Comparison of ENCODE assay signal across 1 cellular context in genomic region chr1:32954183-32954582, GRCh38.
TF ChIP-seq lines count a peak whose summit lies in the region.

No MANE protein-coding gene starts in this region.

TF ChIP-seq in endothelial cell of umbilical vein, 7 proteins besides CTCF, POLR2A, EP300 and RAD21:
- no peak for TF ChIP-seq FOS (IDR thresholded peaks at IDR 0.05; ENCODE audit: borderline replicate concordance, insufficient read depth, low read length)
- no peak for TF ChIP-seq MYC (IDR thresholded peaks at IDR 0.05; ENCODE audit: low read depth, low read length)
- no peak for TF ChIP-seq JUN (IDR thresholded peaks at IDR 0.05; ENCODE audit: borderline replicate concordance, insufficient read depth, insufficient read length, low read depth)
- no peak for TF ChIP-seq EZH2 (IDR thresholded peaks at IDR 0.05; ENCODE audit: borderline replicate concordance, low read depth, low read length, severe bottlenecking)
- TF ChIP-seq, protein P1, sequence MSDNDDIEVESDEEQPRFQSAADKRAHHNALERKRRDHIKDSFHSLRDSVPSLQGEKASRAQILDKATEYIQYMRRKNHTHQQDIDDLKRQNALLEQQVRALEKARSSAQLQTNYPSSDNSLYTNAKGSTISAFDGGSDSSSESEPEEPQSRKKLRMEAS (IDR thresholded peaks at IDR 0.05; ENCODE audit: insufficient read depth, insufficient read length): no peak
- TF ChIP-seq POLR2AphosphoS5 (IDR thresholded peaks at IDR 0.05; ENCODE audit: insufficient read depth, low read depth, low read length): no peak
- no peak for TF ChIP-seq GATA2 (IDR thresholded peaks at IDR 0.05; ENCODE audit: insufficient read depth, insufficient read length, low read depth, low read length)
